ENCODE assay signal across 40 cellular contexts in genomic region chr4:185382754-185383153, GRCh38.
"Had no signal": no experiment of that assay in that cellular context is flagged by ENCODE, and none has a peak within 500 bp of the region (broad histone marks: within the 10 kb centered on the region; RNA-seq: fewer than 3 reads in every experiment).

No MANE protein-coding gene starts in this region.

- FAIRE-seq: TTC549 had no signal

- H3K27ac ChIP-seq: ascending aorta, cardiac muscle cell, WERI-Rb-1 had no signal

- H3K36me3 Mint-ChIP-seq: WTC11 had no signal

- DNase-seq: activated CD4-positive, alpha-beta memory T cell treated with anti-CD3 and anti-CD28 coated beads for 36 hours; activated CD4-positive, alpha-beta T cell treated with anti-CD3 and anti-CD28 coated beads for 1 hour; activated CD4-positive, alpha-beta T cell treated with anti-CD3 and anti-CD28 coated beads for 36 hours; activated CD4-positive, alpha-beta T cell treated with anti-CD3 and anti-CD28 coated beads for 48 hours; activated CD4-positive, alpha-beta T cell treated with anti-CD3 and anti-CD28 coated beads, Interleukin-2, amount 10 ng/mL, durations not matched to agents 7 days and 5 days; activated CD4-positive, alpha-beta T cell treated with anti-CD3 and anti-CD28 coated beads, Interleukin-2, amount 50 U/mL, for 4 hours; activated CD4-positive, CD25-positive, alpha-beta regulatory T cell; activated CD8-positive, alpha-beta memory T cell treated with anti-CD3 and anti-CD28 coated beads, Interleukin-2, amount 50 U/mL, for 4 hours; activated CD8-positive, alpha-beta T cell treated with anti-CD3 and anti-CD28 coated beads for 36 hours; activated effector memory CD4-positive, alpha-beta T cell treated with anti-CD3 and anti-CD28 coated beads, Interleukin-2, amount 50 U/mL, for 16 hours; activated gamma-delta T cell treated with Interleukin-2 at 50 U/mL for 16 hours; activated naive CD4-positive, alpha-beta T cell; activated naive CD4-positive, alpha-beta T cell treated with anti-CD3 and anti-CD28 coated beads for 36 hours; activated naive CD4-positive, alpha-beta T cell treated with anti-CD3 and anti-CD28 coated beads, Interleukin-2, amount 50 U/mL, for 16 hours; activated naive CD8-positive, alpha-beta T cell treated with anti-CD3 and anti-CD28 coated beads, Interleukin-2, amount 10 ng/mL, durations not matched to agents 7 days and 5 days; activated naive CD8-positive, alpha-beta T cell treated with anti-CD3 and anti-CD28 coated beads, Interleukin-2, amount 50 U/mL, for 24 hours; activated T-cell treated with anti-CD3 and anti-CD28 coated beads for 4 hours; activated T-cell treated with anti-CD3 and anti-CD28 coated beads, Interleukin-2, amount 50 U/mL, for 1 hour; activated T-cell treated with anti-CD3 and anti-CD28 coated beads, Interleukin-2, amount 50 U/mL, for 4 hours; activated T-cell treated with anti-CD3 and anti-CD28 coated beads, Interleukin-2, amount 50 U/mL, for 72 hours; amygdala; anterior cingulate cortex; caudate nucleus; cerebellar nuclear complex; T-helper 1 cell; T-helper 2 cell; T-helper 9 cell; WERI-Rb-1 had no signal

- H3K27me3 ChIP-seq: ascending aorta, cardiac muscle cell had no signal

- H3K9me3 ChIP-seq: ascending aorta had no signal

- H3K27ac Mint-ChIP-seq: activated CD4-positive, alpha-beta memory T cell treated with anti-CD3 and anti-CD28 coated beads for 36 hours; activated CD4-positive, alpha-beta T cell treated with anti-CD3 and anti-CD28 coated beads for 36 hours; activated CD4-positive, alpha-beta T cell treated with anti-CD3 and anti-CD28 coated beads, Interleukin-2, amount 10 ng/mL, durations not matched to agents 7 days and 5 days; activated CD8-positive, alpha-beta T cell treated with anti-CD3 and anti-CD28 coated beads for 36 hours; activated naive CD4-positive, alpha-beta T cell treated with anti-CD3 and anti-CD28 coated beads for 36 hours; activated naive CD4-positive, alpha-beta T cell treated with anti-CD3 and anti-CD28 coated beads, Interleukin-2, amount 50 U/mL, for 72 hours; activated naive CD8-positive, alpha-beta T cell treated with anti-CD3 and anti-CD28 coated beads, Interleukin-2, amount 10 ng/mL, durations not matched to agents 7 days and 5 days; activated naive CD8-positive, alpha-beta T cell treated with anti-CD3 and anti-CD28 coated beads, Interleukin-2, amount 50 U/mL, for 24 hours; activated T-cell treated with anti-CD3 and anti-CD28 coated beads, Interleukin-2, amount 50 U/mL, for 72 hours; activated T-helper 1 cell treated with anti-CD3 and anti-CD28 coated beads, Interleukin-12 subunit alpha, Interleukin-12 subunit beta, Interleukin-2, Interleukin-4 antibody, amounts not matched to agents 30 ng/mL and 10 ng/mL and 1 ng/mL, durations not matched to agents 14 hours and 24 hours and 36 hours; activated T-helper 17 cell treated with anti-CD3 and anti-CD28 coated beads, Interleukin-2, amount 50 U/mL, for 72 hours; brain; T-helper 1 cell treated with Interleukin-12 subunit alpha and Interleukin-12 subunit beta and Interleukin-4 antibody, amounts not matched to agents 30 μg/mL and 1 μg/mL, for 36 hours; T-helper 2 cell treated with Interferon-gamma antibody and Interleukin-4, amounts not matched to agents 5 μg/mL and 100 μg/mL, for 36 hours; WTC11 had no signal

- H3K36me3 ChIP-seq: cardiac muscle cell, WERI-Rb-1 had no signal

- H3K4me3 ChIP-seq: ascending aorta, cardiac muscle cell had no signal

- H3K9me3 Mint-ChIP-seq: activated T-helper 1 cell treated with anti-CD3 and anti-CD28 coated beads, Interleukin-12 subunit alpha, Interleukin-12 subunit beta, Interleukin-2, Interleukin-4 antibody, amounts not matched to agents 30 ng/mL and 10 ng/mL and 1 ng/mL, durations not matched to agents 14 hours and 24 hours and 36 hours had no signal

- H3K27me3 Mint-ChIP-seq: activated CD4-positive, alpha-beta memory T cell treated with anti-CD3 and anti-CD28 coated beads for 36 hours; activated naive CD8-positive, alpha-beta T cell treated with anti-CD3 and anti-CD28 coated beads, Interleukin-2, amount 10 ng/mL, durations not matched to agents 7 days and 5 days; activated T-helper 17 cell treated with anti-CD3 and anti-CD28 coated beads, Interleukin-2, amount 50 U/mL, for 72 hours; brain; central memory CD8-positive, alpha-beta T cell had no signal

- H3K4me3 Mint-ChIP-seq: activated CD4-positive, alpha-beta memory T cell treated with anti-CD3 and anti-CD28 coated beads for 36 hours; activated CD4-positive, alpha-beta T cell treated with anti-CD3 and anti-CD28 coated beads for 36 hours; activated CD4-positive, alpha-beta T cell treated with anti-CD3 and anti-CD28 coated beads, Interleukin-2, amount 10 ng/mL, durations not matched to agents 7 days and 5 days; activated CD8-positive, alpha-beta T cell treated with anti-CD3 and anti-CD28 coated beads for 36 hours; activated naive CD4-positive, alpha-beta T cell treated with anti-CD3 and anti-CD28 coated beads for 36 hours; activated naive CD8-positive, alpha-beta T cell treated with anti-CD3 and anti-CD28 coated beads, Interleukin-2, amount 10 ng/mL, durations not matched to agents 7 days and 5 days; activated naive CD8-positive, alpha-beta T cell treated with anti-CD3 and anti-CD28 coated beads, Interleukin-2, amount 50 U/mL, for 24 hours; activated T-cell treated with anti-CD3 and anti-CD28 coated beads, Interleukin-2, amount 50 U/mL, for 4 hours; activated T-cell treated with anti-CD3 and anti-CD28 coated beads, Interleukin-2, amount 50 U/mL, for 72 hours; activated T-helper 1 cell treated with anti-CD3 and anti-CD28 coated beads, Interleukin-12 subunit alpha, Interleukin-12 subunit beta, Interleukin-2, Interleukin-4 antibody, amounts not matched to agents 30 ng/mL and 10 ng/mL and 1 ng/mL, durations not matched to agents 14 hours and 24 hours and 36 hours; activated T-helper 17 cell treated with anti-CD3 and anti-CD28 coated beads, Interleukin-2, amount 50 U/mL, for 72 hours; brain; central memory CD8-positive, alpha-beta T cell; T-helper 1 cell treated with Interleukin-12 subunit alpha and Interleukin-12 subunit beta and Interleukin-4 antibody, amounts not matched to agents 30 μg/mL and 1 μg/mL, for 36 hours; T-helper 2 cell treated with Interferon-gamma antibody and Interleukin-4, amounts not matched to agents 5 μg/mL and 100 μg/mL, for 36 hours; WTC11 had no signal

- ATAC-seq: activated CD4-positive, alpha-beta T cell treated with anti-CD3 and anti-CD28 coated beads for 36 hours; activated CD4-positive, CD25-positive, alpha-beta regulatory T cell treated with anti-CD3 and anti-CD28 coated beads, Interleukin-2, amount 50 U/mL, for 24 hours; activated CD8-positive, alpha-beta T cell treated with anti-CD3 and anti-CD28 coated beads for 36 hours; activated naive CD4-positive, alpha-beta T cell treated with anti-CD3 and anti-CD28 coated beads, Interleukin-2, amount 50 U/mL, for 72 hours; activated naive CD8-positive, alpha-beta T cell treated with anti-CD3 and anti-CD28 coated beads, Interleukin-2, amount 50 U/mL, for 24 hours; activated T-cell treated with anti-CD3 and anti-CD28 coated beads, Interleukin-2, amount 50 U/mL, for 4 hours; activated T-cell treated with anti-CD3 and anti-CD28 coated beads, Interleukin-2, amount 50 U/mL, for 72 hours; activated T-helper 17 cell treated with anti-CD3 and anti-CD28 coated beads, Interleukin-2, amount 50 U/mL, for 72 hours; WTC11 had no signal

- H3K4me1 Mint-ChIP-seq: central memory CD8-positive, alpha-beta T cell had no signal
